ENCODE assay signal across 9 cellular contexts in genomic region chr20:58131111-58131510, GRCh38.
DNase-seq lines count a peak whose midpoint lies in the region; ATAC-seq and TF ChIP-seq lines count a peak whose summit lies in the region.
"Had no signal": no experiment of that assay in that cellular context is flagged by ENCODE, and none has a peak within 500 bp of the region (broad histone marks: within the 10 kb centered on the region; RNA-seq: fewer than 3 reads in every experiment).

No MANE protein-coding gene starts in this region.

- peaks cover 0 to 60% of the 10 kb centered on the region in 2 donors for H3K27me3 ChIP-seq in left lung
- peaks cover 0 to 3% (median 0%) of the 10 kb centered on the region in 4 donors for H3K27me3 ChIP-seq in upper lobe of left lung

- H3K4me1 ChIP-seq in left lung = peaks cover 2 to 4% of the 10 kb centered on the region in 2 donors
- H3K4me1 ChIP-seq in upper lobe of left lung = peaks cover 0 to 9% (median 5%) of the 10 kb centered on the region in 4 donors

- no peaks in the 10 kb centered on the region for H3K9me3 ChIP-seq in left lung
- no peaks in the 10 kb centered on the region for H3K9me3 ChIP-seq in upper lobe of left lung

- ATAC-seq in left lung = peak; percentile 32
- peak in 1 of 2 donors; percentile 53 for ATAC-seq in upper lobe of left lung (ENCODE audit: low FRiP score in 2 of 2)
- no peak for ATAC-seq in GM19324 (IDR thresholded peaks at IDR 0.05; ENCODE audit: low FRiP score, unreplicated experiment)
- ATAC-seq in GM21576 (IDR thresholded peaks at IDR 0.05; ENCODE audit: unreplicated experiment) = no peak

- H3K4me3 ChIP-seq in astrocyte of the cerebellum (ENCODE audit: low read depth, low read length) (peak overlapping the region; percentile 0), left lung (no peak overlapping the region), upper lobe of left lung (peak overlapping the region in 1 of 4 donors; percentile 8)

- H3K36me3 ChIP-seq in left lung (no peaks in the 10 kb centered on the region), upper lobe of left lung (no peaks in the 10 kb centered on the region)

- peak overlapping the region in 1 of 2 donors; percentile 21 for H3K27ac ChIP-seq in left lung
- H3K27ac ChIP-seq in upper lobe of left lung = peak overlapping the region in 3 of 4 donors; percentile 17 to 37 (median 37)

- in situ Hi-C loops in astrocyte of the cerebellum (cut with HindIII; ENCODE audit: low sequenced_read_pairs) = no loop called here

- TF ChIP-seq CTCF in astrocyte of the cerebellum (IDR thresholded peaks at IDR 0.05; ENCODE audit: low read depth, low read length, missing control alignments) (no peak), left lung (IDR thresholded peaks at IDR 0.05) (no peak), upper lobe of left lung (IDR thresholded peaks at IDR 0.05) (no peak)

- no peak for TF ChIP-seq POLR2A in upper lobe of left lung (IDR thresholded peaks at IDR 0.05)

- intact Hi-C loops in left lung (cut with DNase I) = no loop called here

- 25 to 34% methylated on average over 7 of the region's 7 CpGs for WGBS in upper lobe of left lung, 2 donors

- DNase-seq in NCI-H82 (lab: John Stamatoyannopoulos, UW) = peak; percentile 67
- no peak for DNase-seq in NCI-H82 treated with DMSO at 0.1 percent for 48 hours (lab: John Stamatoyannopoulos, UW; ENCODE audit: unreplicated experiment)
- DNase-seq in astrocyte of the cerebellum (ENCODE audit: low read depth) = peak; percentile 48
- no peak for DNase-seq in left lung
- DNase-seq in upper lobe of left lung = no peak
- DNase-seq in SW 1271 (lab: John Stamatoyannopoulos, UW) = no peak
- DNase-seq: activated naive CD4-positive, alpha-beta T cell treated with anti-CD3 and anti-CD28 coated beads, Interleukin-2, amount 50 U/mL, for 16 hours had no signal

- TF ChIP-seq EP300 in upper lobe of left lung (IDR thresholded peaks at IDR 0.05) = no peak

Comparison
In these comparisons a context has a peak if more than half of its experiments do, and no peak if none do; other contexts are left out.
1. DNase-seq: peak in NCI-H82 (single experiment) and astrocyte of the cerebellum (single experiment); none in NCI-H82 treated with DMSO at 0.1 percent for 48 hours (single experiment), left lung (0 of 2), upper lobe of left lung (0 of 2) and SW 1271 (0 of 2).